ENCODE assay signal across 8 cellular contexts in genomic region chr13:27919934-27920676, GRCh38. TPM values are rescaled to one million over a fixed set of nuclear protein-coding genes. Genes with fewer than 3 reads are reported as not detected.
DNase-seq lines count a peak whose midpoint lies in the region; ATAC-seq and TF ChIP-seq lines count a peak whose summit lies in the region.

TSS of gene PDX1 (plus strand) at chr13:27920000. CDS start at chr13:27920139, 139 bp downstream.

- TF ChIP-seq POLR2A in suprapubic skin (IDR thresholded peaks at IDR 0.05): no peak

- H4K20me1 ChIP-seq in GM23248 (ENCODE audit: insufficient read depth): no peaks in the 10 kb centered on the region

- H3K27ac Mint-ChIP-seq in activated T-cell treated with anti-CD3 and anti-CD28 coated beads, Interleukin-2, amount 50 U/mL, for 72 hours: peak within 1 kb of the TSS; percentile 79

- WGBS in GM23248 (ENCODE audit: low coverage in 1 of 2, low lambda C conversion rate in 2 of 2, missing lambda C conversion rate in 2 of 2), 2 experiments: 4 to 6% methylated on average over 20 to 57 of the region's 76 CpGs
- WGBS in suprapubic skin: 6% methylated on average over 71 of the region's 76 CpGs

- peak within 1 kb of the TSS; percentile 54 for H3K4me2 ChIP-seq in GM23248 (ENCODE audit: unreplicated experiment)

- H3K9me3 ChIP-seq in GM23248 (ENCODE audit: low read depth): no peaks in the 10 kb centered on the region
- H3K9me3 ChIP-seq in suprapubic skin: no peaks in the 10 kb centered on the region

- H3K27ac ChIP-seq in GM23248: no peak within 1 kb of the TSS
- no peak within 1 kb of the TSS for H3K27ac ChIP-seq in suprapubic skin

- peak; percentile 77 to 85 for ATAC-seq in activated T-cell treated with anti-CD3 and anti-CD28 coated beads, Interleukin-2, amount 50 U/mL, for 72 hours (replicated peaks in 1 of 2)

- TF ChIP-seq CTCF in suprapubic skin (IDR thresholded peaks at IDR 0.05): no peak

- no peaks in the 10 kb centered on the region for H3K9me2 ChIP-seq in GM23248 (ENCODE audit: insufficient read depth)

- H3K4me1 Mint-ChIP-seq in activated T-cell treated with anti-CD3 and anti-CD28 coated beads, Interleukin-2, amount 50 U/mL, for 72 hours (ENCODE audit: low read depth): peaks cover 40% of the 10 kb centered on the region

- peaks cover 0 to 1% of the 10 kb centered on the region in 2 donors for H3K36me3 Mint-ChIP-seq in activated T-cell treated with anti-CD3 and anti-CD28 coated beads, Interleukin-2, amount 50 U/mL, for 72 hours (ENCODE audit: insufficient read depth in 2 of 2)

- H3K36me3 ChIP-seq in GM23248 (ENCODE audit: low read depth): no peaks in the 10 kb centered on the region
- no peaks in the 10 kb centered on the region for H3K36me3 ChIP-seq in suprapubic skin

- DNase-seq in AG20443 (ENCODE audit: low spot score) (peak; percentile 63), GM23248 (peak; percentile 28), left kidney (ENCODE audit: low read depth, low spot score) (peak; percentile 69), suprapubic skin (ENCODE audit: low spot score in 2 of 2) (no peak), dedifferentiated amniotic fluid mesenchymal stem cell (ENCODE audit: extremely low spot score) (no peak), GF-D8 (lab: John Stamatoyannopoulos, UW) (no peak)
- DNase-seq in activated T-cell treated with anti-CD3 and anti-CD28 coated beads, Interleukin-2, amount 50 U/mL, for 72 hours: peak; percentile 11 to 66
- DNase-seq in activated CD4-positive, alpha-beta T cell treated with anti-CD3 and anti-CD28 coated beads for 4 hours: no peak

- H3F3A ChIP-seq in GM23248 (ENCODE audit: insufficient read depth): no peaks in the 10 kb centered on the region

- H3K4me3 Mint-ChIP-seq in activated T-cell treated with anti-CD3 and anti-CD28 coated beads, Interleukin-2, amount 50 U/mL, for 72 hours: peak within 1 kb of the TSS; percentile 89 to 90

- H3K4me3 ChIP-seq in GM23248 (peak within 1 kb of the TSS; percentile 50), suprapubic skin (peak within 1 kb of the TSS; percentile 51)

- H2AFZ ChIP-seq in GM23248: peak within 1 kb of the TSS; percentile 38; the same call in 1 of the 2 replicates

- no peaks in the 10 kb centered on the region for H3K79me2 ChIP-seq in GM23248 (ENCODE audit: insufficient read depth)

- H3K9me3 Mint-ChIP-seq in activated T-cell treated with anti-CD3 and anti-CD28 coated beads, Interleukin-2, amount 50 U/mL, for 72 hours: no peaks in the 10 kb centered on the region

- peaks cover 78% of the 10 kb centered on the region for H3K27me3 Mint-ChIP-seq in activated T-cell treated with anti-CD3 and anti-CD28 coated beads, Interleukin-2, amount 50 U/mL, for 72 hours (ENCODE audit: low read depth)

- in situ Hi-C loops in GM23248 (cut with MboI): no loop called here

- H3K4me1 ChIP-seq in GM23248 (ENCODE audit: insufficient read depth): no peaks in the 10 kb centered on the region
- peaks cover 62% of the 10 kb centered on the region for H3K4me1 ChIP-seq in suprapubic skin

- H3K9ac ChIP-seq in GM23248: no peak within 1 kb of the TSS

- H3K27me3 ChIP-seq in GM23248 (replicated peaks; ENCODE audit: insufficient read depth) (peaks cover 97% of the 10 kb centered on the region), suprapubic skin (peaks cover 100% of the 10 kb centered on the region)

- no peak for TF ChIP-seq EP300 in suprapubic skin (IDR thresholded peaks at IDR 0.05)

RNA-seq across cellular contexts. Expression of gene PDX1, which starts in this region (rescaled TPM):
- total RNA-seq in GM23248 (2014; rRNA removed; shearing (Covaris generic)): not detected in 2 replicates
- polyA plus RNA-seq in GM23248 (2016; fragmentation: Nextera tagmentation; extraction: Ambion mirVana): not detected in 2 replicates
- not detected for total RNA-seq in activated T-cell treated with anti-CD3 and anti-CD28 coated beads, Interleukin-2, amount 50 U/mL, for 72 hours
- not detected for total RNA-seq in suprapubic skin

Comparison
In these comparisons a context has a peak if more than half of its experiments do, and no peak if none do; other contexts are left out.
1. Peak in DNase-seq, H3K4me3 ChIP-seq and H3K4me2 ChIP-seq in GM23248; RNA of the gene not detected or under 1 TPM.
2. Peak in DNase-seq and ATAC-seq in activated T-cell treated with anti-CD3 and anti-CD28 coated beads, Interleukin-2, amount 50 U/mL, for 72 hours; RNA of the gene not detected or under 1 TPM.
3. DNase-seq: peak in AG20443 (single experiment) and left kidney (single experiment); none in suprapubic skin (0 of 2), dedifferentiated amniotic fluid mesenchymal stem cell (single experiment), GF-D8 (single experiment) and activated CD4-positive, alpha-beta T cell treated with anti-CD3 and anti-CD28 coated beads for 4 hours (0 of 2).